24 cellular contexts compared by ENCODE assay signal in the genomic region with DNA sequence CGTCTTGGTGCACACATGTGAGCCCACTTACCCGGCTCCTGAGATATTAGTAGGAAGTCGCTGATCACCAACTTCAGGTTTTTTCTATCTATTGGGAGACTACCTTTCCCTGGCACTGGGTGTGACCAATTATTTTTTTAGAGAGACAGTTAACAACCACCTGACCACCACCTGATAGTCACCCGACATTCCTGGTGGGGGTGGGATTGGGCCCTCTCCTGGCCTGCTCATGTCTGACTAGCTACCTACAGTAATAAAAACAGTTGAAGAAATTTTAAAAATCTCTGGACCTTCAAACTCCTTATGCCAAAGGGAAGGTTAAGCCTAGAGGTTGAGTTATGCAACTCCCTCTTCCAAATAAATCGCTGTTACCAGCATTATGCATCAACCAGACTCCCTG. TPM values are rescaled to one million over a fixed set of nuclear protein-coding genes. Genes with fewer than 3 reads are reported as not detected.
"Had no signal": no experiment of that assay in that cellular context is flagged by ENCODE, and none has a peak within 500 bp of the region (broad histone marks: within the 10 kb centered on the region; RNA-seq: fewer than 3 reads in every experiment).

No MANE protein-coding gene starts in this region.

- H3K36me3 ChIP-seq: colonic mucosa, esophagus muscularis mucosa, left lung, sigmoid colon, spleen, thoracic aorta, tibial nerve had no signal

- ATAC-seq: left lung; naive thymus-derived CD8-positive, alpha-beta T cell; psoas muscle; right cardiac atrium; stimulated activated naive B cell treated with anti-CD40 and anti-IgM and Interleukin-4, amounts not matched to agents 10 μg/mL and 1 μg/mL and 100 μg/mL, for 72 hours had no signal

- H3K4me1 ChIP-seq: colonic mucosa, esophagus muscularis mucosa, psoas muscle, sigmoid colon had no signal

- H3K27ac ChIP-seq: colonic mucosa, esophagus muscularis mucosa, left lung, psoas muscle, sigmoid colon, spleen, thoracic aorta, tibial nerve had no signal

- DNase-seq: colonic mucosa; effector CD8-positive, alpha-beta T cell; endodermal cell; foreskin melanocyte; glutamatergic neuron; left cardiac atrium; left lung; mesendoderm; naive thymus-derived CD8-positive, alpha-beta T cell; nephron progenitor cell; nucleus accumbens; psoas muscle; right cardiac atrium; sigmoid colon; spleen; stimulated activated naive B cell treated with anti-CD40 and anti-IgM and Interleukin-4, amounts not matched to agents 10 μg/mL and 1 μg/mL and 100 μg/mL, for 72 hours had no signal

- H3K9me3 ChIP-seq: colonic mucosa, esophagus muscularis mucosa, left lung, psoas muscle, sigmoid colon, spleen, thoracic aorta, tibial nerve had no signal

- H3K27me3 ChIP-seq: colonic mucosa, esophagus muscularis mucosa, left lung, sigmoid colon, spleen, tibial nerve had no signal

- H3K4me3 ChIP-seq: colonic mucosa, esophagus muscularis mucosa, left lung, psoas muscle, sigmoid colon, spleen, thoracic aorta, tibial nerve had no signal

RNA-seq across cellular contexts. Expression of gene CREG2, which starts 27.9 kb away (rescaled TPM):
- total RNA-seq: chondrocyte; epithelial cell of proximal tubule; esophagus muscularis mucosa; left cardiac atrium; left lung; lower leg skin; lung microvascular endothelial cell; naive thymus-derived CD8-positive, alpha-beta T cell; osteocyte; thoracic aorta; tibial nerve had no signal
- polyA plus RNA-seq: naive thymus-derived CD8-positive, alpha-beta T cell; spleen had no signal
